ENCODE assay signal across 21 cellular contexts in the genomic region with DNA sequence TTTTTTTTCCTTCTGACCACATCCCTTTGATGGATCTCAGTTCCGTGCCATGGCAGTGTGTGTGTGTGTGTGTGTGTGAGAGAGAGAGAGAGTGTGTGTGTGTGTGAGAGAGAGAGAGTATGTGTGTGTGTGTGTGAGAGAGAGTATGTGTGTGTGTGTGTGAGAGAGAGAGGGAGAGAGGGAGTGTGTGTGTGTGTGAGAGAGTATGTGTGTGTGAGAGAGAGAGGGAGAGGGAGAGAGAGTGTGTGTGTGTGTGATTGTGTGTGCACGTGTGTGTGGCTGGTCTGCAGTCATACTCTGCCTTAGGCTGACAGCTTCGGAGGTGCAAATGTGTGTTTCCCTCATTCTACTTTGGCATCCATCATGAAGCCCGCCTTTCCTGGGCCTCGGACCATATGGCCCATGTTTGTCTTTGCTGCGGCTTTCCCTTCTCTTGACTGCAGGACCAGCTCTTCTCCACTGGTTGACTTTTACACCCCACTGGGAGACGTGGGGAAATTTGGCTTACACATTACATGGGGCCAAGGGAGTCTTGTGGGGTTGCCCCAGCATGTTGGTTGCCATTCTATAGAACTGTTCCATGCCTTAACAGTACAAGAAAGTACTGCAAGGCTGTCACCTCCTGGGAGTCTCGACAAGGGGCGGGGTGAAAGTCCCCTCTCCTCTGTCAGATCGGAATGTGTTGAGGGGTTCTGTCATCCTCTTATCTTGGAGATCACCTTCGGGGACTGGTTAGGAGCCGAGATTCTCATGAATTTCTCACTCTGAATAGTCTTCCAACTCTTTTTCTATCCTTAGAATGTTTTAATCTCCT. TPM values are rescaled to one million over a fixed set of nuclear protein-coding genes. Genes with fewer than 3 reads are reported as not detected.
DNase-seq lines count a peak whose midpoint lies in the region; ATAC-seq and TF ChIP-seq lines count a peak whose summit lies in the region.
"Had no signal": no experiment of that assay in that cellular context is flagged by ENCODE, and none has a peak within 500 bp of the region (broad histone marks: within the 10 kb centered on the region; RNA-seq: fewer than 3 reads in every experiment).

No MANE protein-coding gene starts in this region.

- ATAC-seq in GM19395 (IDR thresholded peaks at IDR 0.05; ENCODE audit: unreplicated experiment): no peak
- ATAC-seq: stimulated activated naive CD8-positive, alpha-beta T cell treated with anti-CD3 and anti-CD28 coated beads, Interleukin-15, Interleukin-2, amounts not matched to agents 100 U/mL and 50 U/mL, for 24 hours had no signal

- peak overlapping the region; percentile 13 for H3K27ac Mint-ChIP-seq in progenitor cell of endocrine pancreas
- H3K27ac Mint-ChIP-seq: B cell; T-helper 1 cell treated with Interleukin-12 subunit alpha and Interleukin-12 subunit beta and Interleukin-4 antibody, amounts not matched to agents 30 μg/mL and 1 μg/mL, for 36 hours had no signal

- no peak for TF ChIP-seq CTCF in epithelial cell of esophagus (IDR thresholded peaks at IDR 0.05; ENCODE audit: insufficient read depth, low read depth, low read length, missing control alignments)
- no peak for TF ChIP-seq CTCF in progenitor cell of endocrine pancreas (IDR thresholded peaks at IDR 0.05; ENCODE audit: unreplicated experiment)

- H3K36me3 Mint-ChIP-seq in progenitor cell of endocrine pancreas (ENCODE audit: insufficient read depth): no peaks in the 10 kb centered on the region

- no peaks in the 10 kb centered on the region for H3K9me3 Mint-ChIP-seq in progenitor cell of endocrine pancreas (ENCODE audit: low read depth)
- H3K9me3 Mint-ChIP-seq: nephron; T-helper 1 cell treated with Interleukin-12 subunit alpha and Interleukin-12 subunit beta and Interleukin-4 antibody, amounts not matched to agents 30 μg/mL and 1 μg/mL, for 36 hours had no signal

- DNase-seq in DMS53 (lab: John Stamatoyannopoulos, UW) (peak; percentile 59), DMS53 treated with DMSO at 0.1 percent for 48 hours (lab: John Stamatoyannopoulos, UW; ENCODE audit: unreplicated experiment) (no peak), NCI-H69 (lab: John Stamatoyannopoulos, UW) (peak; percentile 78), epithelial cell of esophagus (ENCODE audit: low read depth) (peak; percentile 5), progenitor cell of endocrine pancreas (ENCODE audit: low spot score, unreplicated experiment) (no peak), foreskin melanocyte (no peak)
- DNase-seq in activated naive CD4-positive, alpha-beta T cell treated with anti-CD3 and anti-CD28 coated beads, Interleukin-2, amount 50 U/mL, for 16 hours: no peak
- DNase-seq: activated CD4-positive, alpha-beta T cell treated with anti-CD3 and anti-CD28 coated beads, Interleukin-2, amount 50 U/mL, for 1 hour; activated CD8-positive, alpha-beta memory T cell treated with anti-CD3 and anti-CD28 coated beads, Interleukin-2, amount 50 U/mL, for 4 hours; activated effector memory CD4-positive, alpha-beta T cell treated with Interleukin-2 at 50 U/mL for 16 hours; left colon; midbrain; NCI-H1105 treated with DMSO at 0.1 percent for 48 hours; NCI-H526; stimulated activated naive CD8-positive, alpha-beta T cell treated with anti-CD3 and anti-CD28 coated beads, Interleukin-15, Interleukin-2, amounts not matched to agents 100 U/mL and 50 U/mL, for 24 hours had no signal

- H3K27me3 Mint-ChIP-seq in progenitor cell of endocrine pancreas: no peaks in the 10 kb centered on the region
- H3K27me3 Mint-ChIP-seq: B cell had no signal

- no peak overlapping the region for H3K4me3 ChIP-seq in epithelial cell of esophagus (ENCODE audit: low read length)
- H3K4me3 ChIP-seq: cardiac muscle cell, tibial nerve had no signal

- no peak overlapping the region for H3K4me3 Mint-ChIP-seq in progenitor cell of endocrine pancreas (ENCODE audit: low read depth)
- H3K4me3 Mint-ChIP-seq: B cell; nephron; T-helper 1 cell treated with Interleukin-12 subunit alpha and Interleukin-12 subunit beta and Interleukin-4 antibody, amounts not matched to agents 30 μg/mL and 1 μg/mL, for 36 hours had no signal

- peaks cover 4% of the 10 kb centered on the region for H3K4me1 Mint-ChIP-seq in progenitor cell of endocrine pancreas (ENCODE audit: low read depth)
- H3K4me1 Mint-ChIP-seq: B cell had no signal

RNA-seq across cellular contexts. Expression of a gene that starts 21.6 kb away (rescaled TPM):
- 86.3 and 91.7 TPM in 2 replicates for total RNA-seq in progenitor cell of endocrine pancreas

RNA-seq across cellular contexts. Expression of a gene that starts 40.4 kb away (rescaled TPM):
- 45.0 and 53.6 TPM in 2 replicates for total RNA-seq in progenitor cell of endocrine pancreas

Comparison
In these comparisons a context has a peak if more than half of its experiments do, and no peak if none do; other contexts are left out.
1. DNase-seq: peak in DMS53 (single experiment), NCI-H69 (single experiment) and epithelial cell of esophagus (single experiment); none in DMS53 treated with DMSO at 0.1 percent for 48 hours (single experiment), progenitor cell of endocrine pancreas (single experiment), activated naive CD4-positive, alpha-beta T cell treated with anti-CD3 and anti-CD28 coated beads, Interleukin-2, amount 50 U/mL, for 16 hours (single experiment) and foreskin melanocyte (single experiment).